Comparison of ENCODE assay signal across 8 cellular contexts in genomic region chr14:54902521-54903420, GRCh38. TPM values are rescaled to one million over a fixed set of nuclear protein-coding genes. Genes with fewer than 3 reads are reported as not detected.
A peak's percentile ranks its signal among the peaks of the same experiment; 100 is the strongest.
DNase-seq lines count a peak whose midpoint lies in the region; ATAC-seq and TF ChIP-seq lines count a peak whose summit lies in the region.

Gene GCH1 (minus strand): TSS chr14:54902826. CDS start chr14:54902663, 163 bp downstream.

- peak; percentile 54 for DNase-seq in CD14-positive monocyte (ENCODE audit: low spot score)
- DNase-seq in NCI-H748 (lab: John Stamatoyannopoulos, UW; ENCODE audit: unreplicated experiment) = peak; percentile 91
- DNase-seq in activated CD8-positive, alpha-beta memory T cell treated with anti-CD3 and anti-CD28 coated beads for 24 hours = peak; percentile 91
- DNase-seq in endothelial cell (ENCODE audit: low spot score) = peak; percentile 88
- peak; percentile 66 for DNase-seq in mucosa of gallbladder (ENCODE audit: low spot score)
- DNase-seq in stimulated activated CD8-positive, alpha-beta memory T cell treated with anti-CD3 and anti-CD28 coated beads, Interleukin-7, amount 100 ng/mL, for 1 hour (ENCODE audit: low read depth in 2 of 2) = peak; percentile 52 to 57

- peak within 1 kb of the TSS; percentile 90 to 99 (median 96) for H3K27ac Mint-ChIP-seq in CD14-positive monocyte
- H3K27ac Mint-ChIP-seq in endothelial cell (ENCODE audit: unreplicated experiment) = no peak within 1 kb of the TSS

- H3K4me3 Mint-ChIP-seq in CD14-positive monocyte = peak within 1 kb of the TSS; percentile 89 to 90
- H3K4me3 Mint-ChIP-seq in endothelial cell (ENCODE audit: unreplicated experiment) = peak within 1 kb of the TSS; percentile 93

- H3K4me1 Mint-ChIP-seq in CD14-positive monocyte (peaks cover 48% of the 10 kb centered on the region), endothelial cell (ENCODE audit: unreplicated experiment) (peaks cover 11% of the 10 kb centered on the region)

- peaks cover 0 to 2% (median 0%) of the 10 kb centered on the region in 3 donors for H3K27me3 Mint-ChIP-seq in CD14-positive monocyte (ENCODE audit: low read depth in 3 of 3)
- peaks cover 1% of the 10 kb centered on the region for H3K27me3 Mint-ChIP-seq in endothelial cell (ENCODE audit: unreplicated experiment)

- intact Hi-C loops in CD14-positive monocyte (cut with micrococcal nuclease) = no loop called here

- peaks cover 6 to 7% of the 10 kb centered on the region in 2 donors for H3K36me3 Mint-ChIP-seq in CD14-positive monocyte
- H3K36me3 Mint-ChIP-seq in endothelial cell (ENCODE audit: low read depth, unreplicated experiment) = no peaks in the 10 kb centered on the region

- peak; percentile 87 for ATAC-seq in GM19328 (IDR thresholded peaks at IDR 0.05; ENCODE audit: unreplicated experiment)
- ATAC-seq in HG03460 (IDR thresholded peaks at IDR 0.05; ENCODE audit: unreplicated experiment) = peak; percentile 82

- H3K9me3 Mint-ChIP-seq in CD14-positive monocyte = no peaks in the 10 kb centered on the region
- no peaks in the 10 kb centered on the region for H3K9me3 Mint-ChIP-seq in endothelial cell (ENCODE audit: unreplicated experiment)

- TF ChIP-seq CTCF in CD14-positive monocyte (IDR thresholded peaks at IDR 0.05) (peak; percentile 50), endothelial cell (IDR thresholded peaks at IDR 0.05; ENCODE audit: unreplicated experiment) (peak; percentile 78)

RNA-seq across cellular contexts. Expression of gene GCH1, which starts in this region (rescaled TPM):
- 10 to 100 TPM; 55.3 to 63.3 TPM for polyA plus RNA-seq in CD14-positive monocyte
- total RNA-seq in endothelial cell (ENCODE audit: unreplicated experiment) (11.2 TPM), mucosa of gallbladder (9.5 TPM)

Comparison
In these comparisons a context has a peak if more than half of its experiments do, and no peak if none do; other contexts are left out.
1. Peak in every context shown above with its lines: DNase-seq and ATAC-seq.